In genomic region chr9:16312116-16312515, GRCh38 we compare ENCODE assay signal across 22 cellular contexts.
"Had no signal": no experiment of that assay in that cellular context is flagged by ENCODE, and none has a peak within 500 bp of the region (broad histone marks: within the 10 kb centered on the region; RNA-seq: fewer than 3 reads in every experiment).

No MANE protein-coding gene starts in this region.

- H3K4me1 Mint-ChIP-seq: activated CD4-positive, alpha-beta T cell treated with anti-CD3 and anti-CD28 coated beads, Interleukin-2, amount 10 ng/mL, durations not matched to agents 24 days and 14 days; activated naive CD8-positive, alpha-beta T cell treated with anti-CD3 and anti-CD28 coated beads, Interleukin-2, amount 50 U/mL, for 24 hours; central memory CD8-positive, alpha-beta T cell; naive thymus-derived CD8-positive, alpha-beta T cell; stimulated activated memory B cell treated with anti-CD40 and anti-IgM and Interleukin-4, amounts not matched to agents 10 μg/mL and 1 μg/mL and 100 μg/mL, for 72 hours had no signal

- H3K27me3 Mint-ChIP-seq: activated CD4-positive, alpha-beta T cell treated with anti-CD3 and anti-CD28 coated beads, Interleukin-2, amount 10 ng/mL, durations not matched to agents 24 days and 14 days; activated CD8-positive, alpha-beta T cell treated with anti-CD3 and anti-CD28 coated beads for 36 hours; central memory CD8-positive, alpha-beta T cell; stimulated activated memory B cell treated with anti-CD40 and anti-IgM and Interleukin-4, amounts not matched to agents 10 μg/mL and 1 μg/mL and 100 μg/mL, for 72 hours had no signal

- H3K4me3 Mint-ChIP-seq: activated CD4-positive, alpha-beta T cell treated with anti-CD3 and anti-CD28 coated beads, Interleukin-2, amount 10 ng/mL, durations not matched to agents 24 days and 14 days; activated CD8-positive, alpha-beta T cell treated with anti-CD3 and anti-CD28 coated beads for 36 hours; activated naive CD4-positive, alpha-beta T cell treated with anti-CD3 and anti-CD28 coated beads for 36 hours; activated naive CD8-positive, alpha-beta T cell treated with anti-CD3 and anti-CD28 coated beads, Interleukin-2, amount 50 U/mL, for 24 hours; activated T-cell treated with anti-CD3 and anti-CD28 coated beads, Interleukin-2, amount 50 U/mL, for 4 hours; central memory CD8-positive, alpha-beta T cell; dendritic cell treated with granulocyte-macrophage colony-stimulating factor and Interleukin-4, amounts not matched to agents 40 ng/mL and 50 ng/mL, for 4 days; naive thymus-derived CD8-positive, alpha-beta T cell; stimulated activated memory B cell treated with anti-CD40 and anti-IgM and Interleukin-4, amounts not matched to agents 10 μg/mL and 1 μg/mL and 100 μg/mL, for 72 hours had no signal

- DNase-seq: activated CD4-positive, alpha-beta T cell treated with anti-CD3 and anti-CD28 coated beads, Interleukin-2, amount 10 ng/mL, durations not matched to agents 24 days and 14 days; activated CD4-positive, CD25-positive, alpha-beta regulatory T cell; activated CD8-positive, alpha-beta T cell treated with anti-CD3 and anti-CD28 coated beads for 36 hours; activated naive CD4-positive, alpha-beta T cell treated with anti-CD3 and anti-CD28 coated beads for 36 hours; activated naive CD8-positive, alpha-beta T cell treated with anti-CD3 and anti-CD28 coated beads, Interleukin-2, amount 50 U/mL, for 24 hours; activated T-cell treated with anti-CD3 and anti-CD28 coated beads, Interleukin-2, amount 50 U/mL, for 4 hours; aorta; brain microvascular endothelial cell; effector memory CD4-positive, alpha-beta T cell; left cardiac atrium; naive thymus-derived CD8-positive, alpha-beta T cell; pancreas; right lobe of liver; SK-N-SH; small intestine; stimulated activated CD4-positive, alpha-beta T cell treated with anti-CD3 and anti-CD28 coated beads, Interleukin-4, amount 100 ng/mL, for 4 hours; T-helper 1 cell; T-helper 9 cell; upper lobe of right lung had no signal

- ATAC-seq: activated CD8-positive, alpha-beta T cell treated with anti-CD3 and anti-CD28 coated beads for 36 hours; activated naive CD8-positive, alpha-beta T cell treated with anti-CD3 and anti-CD28 coated beads, Interleukin-2, amount 50 U/mL, for 24 hours; activated T-cell treated with anti-CD3 and anti-CD28 coated beads, Interleukin-2, amount 50 U/mL, for 4 hours; left cardiac atrium; naive thymus-derived CD8-positive, alpha-beta T cell; pancreas; right lobe of liver; stimulated activated memory B cell treated with anti-CD40 and anti-IgM and Interleukin-4, amounts not matched to agents 10 μg/mL and 1 μg/mL and 100 μg/mL, for 72 hours; upper lobe of right lung had no signal

- H3K36me3 Mint-ChIP-seq: naive thymus-derived CD8-positive, alpha-beta T cell; stimulated activated memory B cell treated with anti-CD40 and anti-IgM and Interleukin-4, amounts not matched to agents 10 μg/mL and 1 μg/mL and 100 μg/mL, for 72 hours had no signal

- H3K27ac Mint-ChIP-seq: activated CD4-positive, alpha-beta T cell treated with anti-CD3 and anti-CD28 coated beads, Interleukin-2, amount 10 ng/mL, durations not matched to agents 24 days and 14 days; activated CD8-positive, alpha-beta T cell treated with anti-CD3 and anti-CD28 coated beads for 36 hours; activated naive CD4-positive, alpha-beta T cell treated with anti-CD3 and anti-CD28 coated beads for 36 hours; activated naive CD8-positive, alpha-beta T cell treated with anti-CD3 and anti-CD28 coated beads, Interleukin-2, amount 50 U/mL, for 24 hours; dendritic cell treated with granulocyte-macrophage colony-stimulating factor and Interleukin-4, amounts not matched to agents 40 ng/mL and 50 ng/mL, for 4 days; naive thymus-derived CD8-positive, alpha-beta T cell; stimulated activated memory B cell treated with anti-CD40 and anti-IgM and Interleukin-4, amounts not matched to agents 10 μg/mL and 1 μg/mL and 100 μg/mL, for 72 hours had no signal

- H3K9me3 Mint-ChIP-seq: activated CD4-positive, alpha-beta T cell treated with anti-CD3 and anti-CD28 coated beads, Interleukin-2, amount 10 ng/mL, durations not matched to agents 24 days and 14 days; activated CD8-positive, alpha-beta T cell treated with anti-CD3 and anti-CD28 coated beads for 36 hours; activated naive CD4-positive, alpha-beta T cell treated with anti-CD3 and anti-CD28 coated beads for 36 hours; activated naive CD8-positive, alpha-beta T cell treated with anti-CD3 and anti-CD28 coated beads, Interleukin-2, amount 50 U/mL, for 24 hours; activated T-cell treated with anti-CD3 and anti-CD28 coated beads, Interleukin-2, amount 50 U/mL, for 4 hours; dendritic cell treated with granulocyte-macrophage colony-stimulating factor and Interleukin-4, amounts not matched to agents 40 ng/mL and 50 ng/mL, for 4 days; naive thymus-derived CD8-positive, alpha-beta T cell had no signal
